In the genomic region with DNA sequence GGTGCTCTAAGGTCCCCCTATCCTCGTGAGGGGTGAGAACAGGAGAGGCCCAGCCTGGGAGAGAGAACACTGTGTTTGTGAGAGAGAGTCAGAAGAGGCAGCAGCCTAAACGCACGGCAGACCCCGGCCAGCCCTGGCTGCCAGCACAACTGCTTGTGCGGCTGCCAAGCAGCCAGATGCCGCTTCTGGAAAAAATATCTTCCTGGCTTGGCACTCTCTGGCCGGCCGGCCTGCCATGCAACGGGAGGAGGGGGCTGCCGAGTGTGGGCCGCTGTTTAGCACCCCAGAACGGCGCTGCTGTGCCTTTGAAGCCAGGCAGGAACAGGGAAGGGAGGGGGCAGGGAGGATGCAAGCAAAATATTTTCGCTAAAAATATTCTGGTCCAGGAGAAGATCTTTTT, we compare ENCODE assay signal across 22 cellular contexts.
DNase-seq lines count a peak whose midpoint lies in the region; ATAC-seq and TF ChIP-seq lines count a peak whose summit lies in the region.
"Had no signal": no experiment of that assay in that cellular context is flagged by ENCODE, and none has a peak within 500 bp of the region (broad histone marks: within the 10 kb centered on the region; RNA-seq: fewer than 3 reads in every experiment).

No MANE protein-coding gene starts in this region.

- DNase-seq in mammary epithelial cell (no peak), breast epithelium (ENCODE audit: low spot score in 2 of 2) (no peak), adipocyte (ENCODE audit: low read depth) (no peak), left kidney (ENCODE audit: low read depth, low spot score) (peak; percentile 31), tibial artery (no peak), HFFc6 (no peak), left lung (no peak)
- DNase-seq: ACHN; activated naive CD4-positive, alpha-beta T cell treated with anti-CD3 and anti-CD28 coated beads, Interleukin-2, amount 50 U/mL, for 16 hours; COR-L47; DMS79 treated with DMSO at 0.1 percent for 48 hours; effector CD8-positive, alpha-beta T cell; foreskin keratinocyte; Karpas-422; MV-4-11; NCI-H1930; NCI-H82; T1000; upper lobe of right lung had no signal

- H3K4me3 ChIP-seq in mammary epithelial cell (replicated peaks in 1 of 3; ENCODE audit: insufficient read depth in 1 of 3, low read depth in 2 of 3, low read length in 3 of 3): no peak overlapping the region
- H3K4me3 ChIP-seq in breast epithelium: peak overlapping the region in 1 of 3 donors; percentile 15
- H3K4me3 ChIP-seq in adipocyte (ENCODE audit: low read length): no peak overlapping the region
- H3K4me3 ChIP-seq in tibial artery: no peak overlapping the region
- no peak overlapping the region for H3K4me3 ChIP-seq in left lung
- H3K4me3 ChIP-seq: BLaER1, upper lobe of right lung had no signal

- H3K4me2 ChIP-seq in mammary epithelial cell (ENCODE audit: insufficient read depth, low read depth, low read length): no peak overlapping the region
- H3K4me2 ChIP-seq: BLaER1 had no signal

- H2AFZ ChIP-seq in mammary epithelial cell (ENCODE audit: low read depth, low read length): peak overlapping the region; percentile 32

- no TSS peak for BruUV-seq in mammary epithelial cell (replicated peaks; lab: Mats Ljungman, UMichigan)

- 18% methylated on average over 9 of the region's 14 CpGs for WGBS in mammary epithelial cell (ENCODE audit: low coverage, missing lambda C conversion rate)

- H3K9ac ChIP-seq in mammary epithelial cell (ENCODE audit: insufficient read depth, low read length) (no peak overlapping the region), adipocyte (ENCODE audit: low read length) (peak overlapping the region; percentile 12)
- H3K9ac ChIP-seq: BLaER1 had no signal

- H3K27ac ChIP-seq in mammary epithelial cell (ENCODE audit: insufficient read depth, low read depth, low read length): no peak overlapping the region
- H3K27ac ChIP-seq in breast epithelium: peak overlapping the region in 1 of 2 donors; percentile 38
- H3K27ac ChIP-seq in tibial artery: peak overlapping the region; percentile 4 to 55
- H3K27ac ChIP-seq in left lung: no peak overlapping the region
- H3K27ac ChIP-seq: BLaER1, foreskin keratinocyte, upper lobe of right lung had no signal

- no peaks in the 10 kb centered on the region for H3K27me3 ChIP-seq in mammary epithelial cell (ENCODE audit: insufficient read depth, low read length)
- H3K27me3 ChIP-seq in breast epithelium: no peaks in the 10 kb centered on the region
- no peaks in the 10 kb centered on the region for H3K27me3 ChIP-seq in adipocyte (replicated peaks; ENCODE audit: control insufficient read depth, insufficient read depth, low read length)
- no peaks in the 10 kb centered on the region for H3K27me3 ChIP-seq in tibial artery
- H3K27me3 ChIP-seq in left lung: no peaks in the 10 kb centered on the region
- H3K27me3 ChIP-seq: BLaER1, foreskin keratinocyte, upper lobe of right lung had no signal

- H3K4me1 ChIP-seq in mammary epithelial cell (ENCODE audit: insufficient read depth, low read length) (peaks cover 26% of the 10 kb centered on the region), breast epithelium (no peaks in the 10 kb centered on the region), adipocyte (ENCODE audit: control insufficient read depth, insufficient read depth, low read length) (peaks cover 35% of the 10 kb centered on the region), tibial artery (peaks cover 0 to 37% (median 35%) of the 10 kb centered on the region in 4 donors), left lung (peaks cover 9 to 12% of the 10 kb centered on the region in 2 donors)
- H3K4me1 ChIP-seq: BLaER1 had no signal

- H3K27ac Mint-ChIP-seq in HFFc6: no peak overlapping the region
- H3K27ac Mint-ChIP-seq: WTC11 had no signal

- intact Hi-C loops in mammary epithelial cell (cut with micrococcal nuclease): loop anchor here (5.0 kb wide), 1 partner anchor 48 kb away; no protein-coding TSS in a partner anchor
- intact Hi-C loops in breast epithelium (cut with DNase I; ENCODE audit: low total_unique reads): no loop called here
- intact Hi-C loops in tibial artery (cut with DNase I; ENCODE audit: low total_unique reads): loop anchor here (10.0 kb wide), 1 partner anchor 70 kb away; no protein-coding TSS in a partner anchor
- intact Hi-C loops in left lung (cut with DNase I): no loop called here

- no peaks in the 10 kb centered on the region for H3K9me3 Mint-ChIP-seq in HFFc6
- H3K9me3 Mint-ChIP-seq: WTC11 had no signal

- peaks cover 12% of the 10 kb centered on the region; the same call in 1 of the 2 replicates for H3K27me3 Mint-ChIP-seq in HFFc6 (ENCODE audit: insufficient read depth)

- H3K79me2 ChIP-seq in mammary epithelial cell (ENCODE audit: insufficient read depth, low read length): no peaks in the 10 kb centered on the region

- H3K4me3 Mint-ChIP-seq in HFFc6: no peak overlapping the region
- H3K4me3 Mint-ChIP-seq: WTC11 had no signal

- peaks cover 25% of the 10 kb centered on the region for H3K4me1 Mint-ChIP-seq in HFFc6 (ENCODE audit: low read depth)

- TF ChIP-seq POLR2A in breast epithelium (IDR thresholded peaks at IDR 0.05): no peak

- H4K20me1 ChIP-seq in mammary epithelial cell (ENCODE audit: insufficient read depth, low read length): no peaks in the 10 kb centered on the region
- H4K20me1 ChIP-seq: BLaER1 had no signal

- dilution Hi-C loops in mammary epithelial cell (cut with HindIII; ENCODE audit: low sequenced_read_pairs): no loop called here

- in situ Hi-C loops in mammary epithelial cell (cut with MboI; ENCODE audit: low sequenced_read_pairs in 2 of 2): no loop called here

- CTCF ChIA-PET in mammary epithelial cell (lab: Charles Lee; ENCODE audit: low non-redundant PET): no interaction called here

- no peak for ATAC-seq in left lung
- ATAC-seq in GM19324 (IDR thresholded peaks at IDR 0.05; ENCODE audit: low FRiP score, unreplicated experiment): no peak
- ATAC-seq: foreskin keratinocyte, upper lobe of right lung, WTC11 had no signal

- no peaks in the 10 kb centered on the region for H3K9me3 ChIP-seq in mammary epithelial cell (replicated peaks; ENCODE audit: insufficient read depth, low read length)
- no peaks in the 10 kb centered on the region for H3K9me3 ChIP-seq in breast epithelium
- H3K9me3 ChIP-seq in adipocyte (ENCODE audit: control insufficient read depth, low read length): no peaks in the 10 kb centered on the region
- H3K9me3 ChIP-seq in tibial artery: no peaks in the 10 kb centered on the region
- no peaks in the 10 kb centered on the region for H3K9me3 ChIP-seq in left lung
- H3K9me3 ChIP-seq: BLaER1, upper lobe of right lung had no signal

- TF ChIP-seq CTCF in mammary epithelial cell (conservative IDR thresholded peaks at IDR 0.05 in 1 of 2, IDR thresholded peaks at IDR 0.05 in 1 of 2; ENCODE audit: extremely low read depth in 1 of 2, insufficient read depth in 1 of 2, low read depth in 1 of 2, low read length in 2 of 2) (no peak), breast epithelium (IDR thresholded peaks at IDR 0.05) (no peak), tibial artery (IDR thresholded peaks at IDR 0.05) (no peak), HFFc6 (IDR thresholded peaks at IDR 0.05) (no peak), left lung (IDR thresholded peaks at IDR 0.05) (no peak)

- H3K36me3 Mint-ChIP-seq in HFFc6 (ENCODE audit: low read depth): no peaks in the 10 kb centered on the region
- H3K36me3 Mint-ChIP-seq: WTC11 had no signal

- no peaks in the 10 kb centered on the region for H3K36me3 ChIP-seq in mammary epithelial cell (ENCODE audit: insufficient read depth, low read length)
- H3K36me3 ChIP-seq in breast epithelium: no peaks in the 10 kb centered on the region
- no peaks in the 10 kb centered on the region for H3K36me3 ChIP-seq in adipocyte (ENCODE audit: control insufficient read depth, insufficient read depth, low read length, severe bottlenecking)
- H3K36me3 ChIP-seq in tibial artery: no peaks in the 10 kb centered on the region
- no peaks in the 10 kb centered on the region for H3K36me3 ChIP-seq in left lung
- H3K36me3 ChIP-seq: BLaER1, upper lobe of right lung had no signal

Comparison
In these comparisons a context has a peak if more than half of its experiments do, and no peak if none do; other contexts are left out.
1. intact Hi-C loops: an anchor here in mammary epithelial cell (5.0 kb wide) and tibial artery (10.0 kb wide); none called in breast epithelium and left lung.
2. H3K27ac ChIP-seq: peak in tibial artery (2 of 2); none in mammary epithelial cell (single experiment) and left lung (0 of 2).